Comparison of ENCODE assay signal across 14 cellular contexts in the genomic region with DNA sequence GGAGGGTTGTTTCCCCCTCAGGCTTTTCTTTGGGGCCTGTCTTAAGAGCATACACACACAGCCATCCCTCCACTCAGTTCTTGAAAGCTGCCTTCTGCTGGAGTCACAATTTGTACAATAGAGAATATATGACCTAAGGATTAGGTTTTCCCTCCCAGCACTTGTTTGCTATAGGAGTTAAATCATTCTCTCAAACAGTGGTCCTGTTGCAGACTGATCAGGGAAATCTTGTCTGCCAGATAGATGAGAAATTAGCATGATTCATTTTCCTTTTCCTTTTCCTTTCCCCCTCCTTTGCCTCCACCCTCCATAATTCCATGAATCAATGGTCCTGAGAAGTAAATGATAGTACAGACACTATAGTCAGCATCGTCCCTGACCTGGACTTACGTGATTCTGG. TPM values are rescaled to one million over a fixed set of nuclear protein-coding genes. Genes with fewer than 3 reads are reported as not detected.
DNase-seq lines count a peak whose midpoint lies in the region; ATAC-seq lines count a peak whose summit lies in the region.
"Had no signal": no experiment of that assay in that cellular context is flagged by ENCODE, and none has a peak within 500 bp of the region (broad histone marks: within the 10 kb centered on the region; RNA-seq: fewer than 3 reads in every experiment).

No MANE protein-coding gene starts in this region.

- ATAC-seq in activated naive CD8-positive, alpha-beta T cell treated with anti-CD3 and anti-CD28 coated beads, Interleukin-2, amount 50 U/mL, for 24 hours, result no peak
- ATAC-seq in GM21737 (IDR thresholded peaks at IDR 0.05; ENCODE audit: unreplicated experiment), result no peak
- ATAC-seq in HG03280 (IDR thresholded peaks at IDR 0.05; ENCODE audit: unreplicated experiment), result no peak

- no peaks in the 10 kb centered on the region for H3K27me3 ChIP-seq in rectal smooth muscle tissue (ENCODE audit: control insufficient read depth, insufficient read depth, low read length)
- no peaks in the 10 kb centered on the region for H3K27me3 ChIP-seq in Karpas-422 (ENCODE audit: low read length)

- no peaks in the 10 kb centered on the region for H3K36me3 Mint-ChIP-seq in activated naive CD8-positive, alpha-beta T cell treated with anti-CD3 and anti-CD28 coated beads, Interleukin-2, amount 50 U/mL, for 24 hours (ENCODE audit: low read depth)
- H3K36me3 Mint-ChIP-seq in immature natural killer cell, result peaks cover 8 to 21% (median 9%) of the 10 kb centered on the region in 3 donors
- H3K36me3 Mint-ChIP-seq in activated CD4-positive, alpha-beta T cell treated with anti-CD3 and anti-CD28 coated beads, Interleukin-2, amount 10 ng/mL, durations not matched to agents 7 days and 5 days (ENCODE audit: low read depth), result peaks cover 2% of the 10 kb centered on the region

- no peak overlapping the region for H3K4me2 ChIP-seq in Karpas-422 (ENCODE audit: low read depth, low read length, poor library complexity, severe bottlenecking)

- peak; percentile 48 for DNase-seq in EL
- no peak for DNase-seq in activated naive CD8-positive, alpha-beta T cell treated with anti-CD3 and anti-CD28 coated beads, Interleukin-2, amount 50 U/mL, for 24 hours
- no peak for DNase-seq in immature natural killer cell
- DNase-seq in Karpas-422, result no peak
- DNase-seq in activated CD4-positive, alpha-beta T cell treated with anti-CD3 and anti-CD28 coated beads, Interleukin-2, amount 10 ng/mL, durations not matched to agents 7 days and 5 days, result no peak
- DNase-seq: activated naive CD4-positive, alpha-beta T cell; DMS 273 treated with DMSO at 0.1 percent for 48 hours; NCI-H2029 treated with DMSO at 0.1 percent for 48 hours; NCI-H526; stimulated activated CD4-positive, alpha-beta T cell treated with anti-CD3 and anti-CD28 coated beads, Interleukin-4, amount 100 ng/mL, for 24 hours; SW 1271 had no signal

- no peaks in the 10 kb centered on the region for H3K9me3 ChIP-seq in Karpas-422 (ENCODE audit: low read length)

- H3K27me3 Mint-ChIP-seq in activated naive CD8-positive, alpha-beta T cell treated with anti-CD3 and anti-CD28 coated beads, Interleukin-2, amount 50 U/mL, for 24 hours, result peaks cover 47% of the 10 kb centered on the region
- peaks cover 0 to 7% (median 0%) of the 10 kb centered on the region in 3 donors for H3K27me3 Mint-ChIP-seq in immature natural killer cell (ENCODE audit: low read depth in 3 of 3)
- H3K27me3 Mint-ChIP-seq in activated CD4-positive, alpha-beta T cell treated with anti-CD3 and anti-CD28 coated beads, Interleukin-2, amount 10 ng/mL, durations not matched to agents 7 days and 5 days, result peaks cover 55% of the 10 kb centered on the region

- H3K27ac ChIP-seq in rectal smooth muscle tissue (ENCODE audit: low read depth, low read length) (peak overlapping the region; percentile 17), Karpas-422 (ENCODE audit: low read length) (no peak overlapping the region)

- peak overlapping the region; percentile 34 for H3K27ac Mint-ChIP-seq in activated naive CD8-positive, alpha-beta T cell treated with anti-CD3 and anti-CD28 coated beads, Interleukin-2, amount 50 U/mL, for 24 hours
- H3K27ac Mint-ChIP-seq in immature natural killer cell, result peak overlapping the region; percentile 83 to 92 (median 92)
- H3K27ac Mint-ChIP-seq in activated CD4-positive, alpha-beta T cell treated with anti-CD3 and anti-CD28 coated beads, Interleukin-2, amount 10 ng/mL, durations not matched to agents 7 days and 5 days, result no peak overlapping the region

- peaks cover 58% of the 10 kb centered on the region for H3K4me1 Mint-ChIP-seq in activated naive CD8-positive, alpha-beta T cell treated with anti-CD3 and anti-CD28 coated beads, Interleukin-2, amount 50 U/mL, for 24 hours
- H3K4me1 Mint-ChIP-seq in immature natural killer cell, result peaks cover 85 to 89% of the 10 kb centered on the region in 2 donors
- H3K4me1 Mint-ChIP-seq in activated CD4-positive, alpha-beta T cell treated with anti-CD3 and anti-CD28 coated beads, Interleukin-2, amount 10 ng/mL, durations not matched to agents 7 days and 5 days, result peaks cover 46% of the 10 kb centered on the region

- H3K36me3 ChIP-seq in rectal smooth muscle tissue (ENCODE audit: control insufficient read depth, insufficient read depth, low read length), result peaks cover 8% of the 10 kb centered on the region
- H3K36me3 ChIP-seq in Karpas-422 (ENCODE audit: insufficient read depth, low read length), result no peaks in the 10 kb centered on the region

- H3K9me2 ChIP-seq in Karpas-422 (replicated peaks; ENCODE audit: insufficient read depth, low read length), result no peaks in the 10 kb centered on the region

- no peak overlapping the region for H2AFZ ChIP-seq in Karpas-422 (ENCODE audit: low read length)

- H3K4me3 ChIP-seq in rectal smooth muscle tissue (ENCODE audit: low read length) (no peak overlapping the region), Karpas-422 (ENCODE audit: low read length) (no peak overlapping the region)

- POLR2A ChIA-PET in activated CD4-positive, alpha-beta T cell treated with anti-CD3 and anti-CD28 coated beads, Interleukin-2, amount 10 ng/mL, durations not matched to agents 7 days and 5 days (lab: Charles Lee), result no interaction called here

- H3K9me3 Mint-ChIP-seq in activated naive CD8-positive, alpha-beta T cell treated with anti-CD3 and anti-CD28 coated beads, Interleukin-2, amount 50 U/mL, for 24 hours, result no peaks in the 10 kb centered on the region
- H3K9me3 Mint-ChIP-seq in immature natural killer cell, result no peaks in the 10 kb centered on the region
- H3K9me3 Mint-ChIP-seq in activated CD4-positive, alpha-beta T cell treated with anti-CD3 and anti-CD28 coated beads, Interleukin-2, amount 10 ng/mL, durations not matched to agents 7 days and 5 days, result no peaks in the 10 kb centered on the region

- CTCF ChIA-PET in activated CD4-positive, alpha-beta T cell treated with anti-CD3 and anti-CD28 coated beads, Interleukin-2, amount 10 ng/mL, durations not matched to agents 7 days and 5 days (lab: Charles Lee), result interaction anchor here (0.7 kb wide), 1 partner anchor 21 kb away, joined by 3 read pairs; no protein-coding TSS in a partner anchor

- no peak overlapping the region for H3K4me3 Mint-ChIP-seq in activated naive CD8-positive, alpha-beta T cell treated with anti-CD3 and anti-CD28 coated beads, Interleukin-2, amount 50 U/mL, for 24 hours
- H3K4me3 Mint-ChIP-seq in immature natural killer cell, result peak overlapping the region; percentile 12 to 98 (median 90)
- no peak overlapping the region for H3K4me3 Mint-ChIP-seq in activated CD4-positive, alpha-beta T cell treated with anti-CD3 and anti-CD28 coated beads, Interleukin-2, amount 10 ng/mL, durations not matched to agents 7 days and 5 days

- H4K20me1 ChIP-seq in Karpas-422 (ENCODE audit: insufficient read depth, low read depth, low read length), result 0 out of 2 replicates have a peak, but pooled peaks cover 3% of the 10 kb centered on the region

- H3K79me2 ChIP-seq in Karpas-422 (ENCODE audit: low read length), result no peaks in the 10 kb centered on the region

- H3K4me1 ChIP-seq in rectal smooth muscle tissue (ENCODE audit: control insufficient read depth, insufficient read depth, low read length), result peaks cover 20% of the 10 kb centered on the region
- H3K4me1 ChIP-seq in Karpas-422 (ENCODE audit: low read length), result no peaks in the 10 kb centered on the region

- H3K9ac ChIP-seq in rectal smooth muscle tissue (ENCODE audit: low read length) (no peak overlapping the region), Karpas-422 (ENCODE audit: low read length) (no peak overlapping the region)

RNA-seq across cellular contexts. Expression of a gene that starts 3.3 kb away (rescaled TPM):
- polyA plus RNA-seq in immature natural killer cell, result 100 to 1,000 TPM; 215 to 248 (median 217) TPM
- total RNA-seq in Karpas-422 (2014; rRNA removed; shearing (Covaris generic); ENCODE audit: low replicate concordance), result not detected in 2 replicates
- total RNA-seq in activated CD4-positive, alpha-beta T cell treated with anti-CD3 and anti-CD28 coated beads, Interleukin-2, amount 10 ng/mL, durations not matched to agents 7 days and 5 days, result under 1 TPM; 0.35 to 0.40 TPM

Comparison
In these comparisons a context has a peak if more than half of its experiments do, and no peak if none do; other contexts are left out.
1. H3K4me3 Mint-ChIP-seq: peak in immature natural killer cell (5 of 5); none in activated naive CD8-positive, alpha-beta T cell treated with anti-CD3 and anti-CD28 coated beads, Interleukin-2, amount 50 U/mL, for 24 hours (single experiment) and activated CD4-positive, alpha-beta T cell treated with anti-CD3 and anti-CD28 coated beads, Interleukin-2, amount 10 ng/mL, durations not matched to agents 7 days and 5 days (single experiment).